ENCODE assay signal across 14 cellular contexts in the genomic region with DNA sequence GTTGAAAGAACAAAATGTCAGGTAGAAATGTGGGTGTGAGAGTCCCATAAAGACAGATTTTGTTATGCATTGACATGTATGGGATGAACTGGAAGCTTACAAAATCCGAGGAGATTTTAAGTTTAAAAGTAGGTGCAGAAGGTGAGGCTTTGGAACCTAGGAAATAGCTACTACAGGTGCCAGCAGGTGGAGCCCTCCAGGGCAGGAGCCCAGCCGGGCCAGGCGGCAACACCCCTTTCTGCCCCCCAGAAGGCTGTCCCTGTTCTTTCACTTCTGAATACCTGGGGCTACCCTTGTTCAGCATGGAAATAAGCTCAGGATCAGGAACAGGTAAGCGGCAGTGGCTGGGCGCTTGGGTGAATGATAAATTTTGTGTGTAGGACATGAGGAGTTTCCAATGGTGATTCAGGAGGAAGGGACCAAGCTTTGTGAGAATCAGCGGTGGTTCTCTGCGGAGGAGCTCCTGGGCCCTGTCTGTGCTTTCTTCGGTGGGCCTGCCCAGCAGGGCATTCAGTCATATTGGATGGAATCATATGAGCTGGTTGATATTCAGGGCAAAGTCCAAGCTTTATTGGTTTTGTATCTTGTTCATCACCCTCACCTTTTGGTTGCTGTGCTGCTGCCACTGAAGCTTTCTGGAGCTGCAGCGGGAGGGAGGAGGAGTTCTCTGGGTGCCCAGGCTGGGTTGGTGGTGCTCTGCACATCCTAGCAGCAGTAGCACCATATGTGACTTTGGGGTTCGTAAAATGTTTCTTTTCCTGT. TPM values are rescaled to one million over a fixed set of nuclear protein-coding genes. Genes with fewer than 3 reads are reported as not detected.
DNase-seq lines count a peak whose midpoint lies in the region; ATAC-seq and TF ChIP-seq lines count a peak whose summit lies in the region.
"Had no signal": no experiment of that assay in that cellular context is flagged by ENCODE, and none has a peak within 500 bp of the region (broad histone marks: within the 10 kb centered on the region; RNA-seq: fewer than 3 reads in every experiment).

No MANE protein-coding gene starts in this region.

- ATAC-seq in left lobe of liver (peak; percentile 63), GM18511 (IDR thresholded peaks at IDR 0.05; ENCODE audit: unreplicated experiment) (no peak), psoas muscle (no peak)

- intact Hi-C loops in psoas muscle (cut with DNase I), result loop anchor here in 1 of 2 donors (10.0 kb wide), 1 partner anchor 418 kb away; no protein-coding TSS in a partner anchor

- 88 to 93% (median 88%) methylated on average over 10 of the region's 10 CpGs for whole genome bisulfite sequencing in psoas muscle, 3 donors

- no peak overlapping the region for H3K27ac Mint-ChIP-seq in glutamatergic neuron (ENCODE audit: unreplicated experiment)
- H3K27ac Mint-ChIP-seq: activated naive CD8-positive, alpha-beta T cell; immature natural killer cell had no signal

- no peaks in the 10 kb centered on the region for H3K4me1 Mint-ChIP-seq in glutamatergic neuron (ENCODE audit: low read depth, unreplicated experiment)

- no peak overlapping the region for H3K4me3 ChIP-seq in H7 (ENCODE audit: insufficient read depth, low read depth, low read length)
- H3K4me3 ChIP-seq in astrocyte of the cerebellum (ENCODE audit: low read depth, low read length), result no peak overlapping the region
- no peak overlapping the region for H3K4me3 ChIP-seq in psoas muscle
- H3K4me3 ChIP-seq: testis had no signal

- peaks cover 2% of the 10 kb centered on the region for H3K36me3 ChIP-seq in H7 (replicated peaks; ENCODE audit: control insufficient read depth, insufficient read depth, low read length)
- peaks cover 3 to 42% of the 10 kb centered on the region in 2 donors for H3K36me3 ChIP-seq in psoas muscle (ENCODE audit: insufficient read depth in 1 of 2, low read depth in 1 of 2)

- in situ Hi-C loops in astrocyte of the cerebellum (cut with HindIII; ENCODE audit: low sequenced_read_pairs), result no loop called here

- H3K4me3 Mint-ChIP-seq in glutamatergic neuron (ENCODE audit: unreplicated experiment), result no peak overlapping the region
- H3K4me3 Mint-ChIP-seq: activated naive CD8-positive, alpha-beta T cell; immature natural killer cell had no signal

- peak; percentile 56 for TF ChIP-seq CTCF in C4-2B (conservative IDR thresholded peaks at IDR 0.05)
- TF ChIP-seq CTCF in astrocyte of the cerebellum (IDR thresholded peaks at IDR 0.05; ENCODE audit: low read depth, low read length, missing control alignments), result peak; percentile 14
- TF ChIP-seq CTCF in psoas muscle (IDR thresholded peaks at IDR 0.05), result no peak
- no peak for TF ChIP-seq CTCF in glutamatergic neuron (IDR thresholded peaks at IDR 0.05; ENCODE audit: partially characterized antibody, unreplicated experiment)

- DNase-seq in H7 (peak; percentile 77), astrocyte of the cerebellum (ENCODE audit: low read depth) (no peak), left lobe of liver (ENCODE audit: low spot score) (no peak), psoas muscle (no peak), glutamatergic neuron (no peak), kidney glomerular epithelial cell (lab: John Stamatoyannopoulos, UW) (no peak)
- DNase-seq: activated CD4-positive, alpha-beta T cell treated with anti-CD3 and anti-CD28 coated beads for 4 hours; COR-L47; immature natural killer cell; occipital lobe; testis had no signal

- H3K4me1 ChIP-seq in psoas muscle, result no peaks in the 10 kb centered on the region

- H3K27me3 Mint-ChIP-seq in glutamatergic neuron (ENCODE audit: unreplicated experiment), result no peaks in the 10 kb centered on the region
- H3K27me3 Mint-ChIP-seq: activated naive CD8-positive, alpha-beta T cell had no signal

- H3K27me3 ChIP-seq in H7 (ENCODE audit: control insufficient read depth, insufficient read depth, low read length), result no peaks in the 10 kb centered on the region
- H3K27me3 ChIP-seq in psoas muscle (ENCODE audit: insufficient read depth in 3 of 3, low read length in 2 of 3), result no peaks in the 10 kb centered on the region
- H3K27me3 ChIP-seq: testis had no signal

- no peaks in the 10 kb centered on the region for H3K9me3 ChIP-seq in psoas muscle
- H3K9me3 ChIP-seq: testis had no signal

- H3K27ac ChIP-seq in C4-2B (no peak overlapping the region), psoas muscle (no peak overlapping the region)
- H3K27ac ChIP-seq: testis had no signal

- no peaks in the 10 kb centered on the region for H3K36me3 Mint-ChIP-seq in glutamatergic neuron (ENCODE audit: unreplicated experiment)

- H3K9me3 Mint-ChIP-seq in glutamatergic neuron (ENCODE audit: unreplicated experiment), result no peaks in the 10 kb centered on the region
- H3K9me3 Mint-ChIP-seq: immature natural killer cell had no signal

RNA-seq across cellular contexts. Expression of gene PCBD2, which starts 12.3 kb away (rescaled TPM):
- 2.3 and 8.5 TPM in 2 replicates for total RNA-seq in H7 (2014; rRNA removed; shearing (Covaris generic))
- total RNA-seq in left lobe of liver, result 10.6 TPM
- 10 to 100 TPM; 23.8 to 29.9 (median 26.0) TPM for total RNA-seq in psoas muscle
- 10 to 100 TPM in 2 of 3 donors, 1 to 10 TPM in 1; 8.9 to 21.1 (median 14.0) TPM for polyA plus RNA-seq in psoas muscle
- total RNA-seq in glutamatergic neuron (ENCODE audit: unreplicated experiment), result 9.9 TPM

RNA-seq across cellular contexts. Expression of gene TXNDC15, which starts 43.1 kb away (rescaled TPM):
- 22.5 and 25.5 TPM in 2 replicates for total RNA-seq in H7 (2014; rRNA removed; shearing (Covaris generic))
- total RNA-seq in left lobe of liver (30.2 TPM), psoas muscle (10 to 100 TPM; 21.1 to 32.0 (median 26.6) TPM), glutamatergic neuron (ENCODE audit: unreplicated experiment) (57.5 TPM)
- 10 to 100 TPM; 23.2 to 34.0 (median 28.6) TPM for polyA plus RNA-seq in psoas muscle

RNA-seq across cellular contexts. Expression of gene CATSPER3, which starts 50.5 kb away (rescaled TPM):
- 0.07 TPM in 1 of 2 replicates, not detected in the other for total RNA-seq in H7 (2014; rRNA removed; shearing (Covaris generic))
- total RNA-seq in left lobe of liver (0.86 TPM), psoas muscle (1 to 10 TPM in 3 of 4 donors, under 1 TPM in 1; 0.79 to 1.8 (median 1.2) TPM), glutamatergic neuron (ENCODE audit: unreplicated experiment) (0.54 TPM)
- 1 to 10 TPM in 2 of 3 donors, under 1 TPM in 1; 0.73 to 1.8 (median 1.8) TPM for polyA plus RNA-seq in psoas muscle

Comparison
In these comparisons a context has a peak if more than half of its experiments do, and no peak if none do; other contexts are left out.
1. CTCF ChIP-seq: peak in C4-2B (single experiment) and astrocyte of the cerebellum (single experiment); none in psoas muscle (single experiment) and glutamatergic neuron (single experiment).